In genomic region chr16:66903544-66904427, GRCh38 we compare ENCODE assay signal across 19 cellular contexts. TPM values are rescaled to one million over a fixed set of nuclear protein-coding genes. Genes with fewer than 3 reads are reported as not detected.
A peak's percentile ranks its signal among the peaks of the same experiment; 100 is the strongest.
DNase-seq lines count a peak whose midpoint lies in the region; ATAC-seq and TF ChIP-seq lines count a peak whose summit lies in the region.
"Had no signal": no experiment of that assay in that cellular context is flagged by ENCODE, and none has a peak within 500 bp of the region (broad histone marks: within the 10 kb centered on the region; RNA-seq: fewer than 3 reads in every experiment).

No MANE protein-coding gene starts in this region.

- H3K4me3 Mint-ChIP-seq in glutamatergic neuron (ENCODE audit: unreplicated experiment) = no peak overlapping the region
- no peak overlapping the region for H3K4me3 Mint-ChIP-seq in CD4-positive, alpha-beta memory T cell
- H3K4me3 Mint-ChIP-seq: activated naive CD4-positive, alpha-beta T cell treated with anti-CD3 and anti-CD28 coated beads, Interleukin-2, amount 50 U/mL, for 24 hours; endodermal cell; stimulated activated naive CD8-positive, alpha-beta T cell treated with anti-CD3 and anti-CD28 coated beads, Interleukin-15, Interleukin-2, amounts not matched to agents 100 ng/mL and 50 ng/mL, for 24 hours had no signal

- peaks cover 8% of the 10 kb centered on the region for H3K27me3 Mint-ChIP-seq in glutamatergic neuron (ENCODE audit: unreplicated experiment)
- no peaks in the 10 kb centered on the region for H3K27me3 Mint-ChIP-seq in CD4-positive, alpha-beta memory T cell
- H3K27me3 Mint-ChIP-seq: activated naive CD4-positive, alpha-beta T cell treated with anti-CD3 and anti-CD28 coated beads, Interleukin-2, amount 50 U/mL, for 24 hours; stimulated activated naive CD8-positive, alpha-beta T cell treated with anti-CD3 and anti-CD28 coated beads, Interleukin-15, Interleukin-2, amounts not matched to agents 100 ng/mL and 50 ng/mL, for 24 hours had no signal

- H3K4me3 ChIP-seq in ascending aorta (no peak overlapping the region), rectal smooth muscle tissue (ENCODE audit: low read length) (no peak overlapping the region), aorta (ENCODE audit: low read length in 2 of 2) (no peak overlapping the region)
- no peak overlapping the region for H3K4me3 ChIP-seq in CD4-positive, alpha-beta memory T cell (ENCODE audit: low read length in 2 of 2)
- H3K4me3 ChIP-seq: PC-9 had no signal

- no peak overlapping the region for H3K9ac ChIP-seq in rectal smooth muscle tissue (ENCODE audit: low read length)

- no peaks in the 10 kb centered on the region for H3K36me3 ChIP-seq in ascending aorta
- no peaks in the 10 kb centered on the region for H3K36me3 ChIP-seq in rectal smooth muscle tissue (ENCODE audit: control insufficient read depth, insufficient read depth, low read length)
- no peaks in the 10 kb centered on the region for H3K36me3 ChIP-seq in aorta (ENCODE audit: control insufficient read depth in 1 of 2, insufficient read depth in 2 of 2, low read length in 1 of 2)
- H3K36me3 ChIP-seq in CD4-positive, alpha-beta memory T cell (ENCODE audit: insufficient read depth, low read length) = no peaks in the 10 kb centered on the region

- H3K27ac Mint-ChIP-seq in glutamatergic neuron (ENCODE audit: unreplicated experiment) = no peak overlapping the region
- no peak overlapping the region for H3K27ac Mint-ChIP-seq in CD4-positive, alpha-beta memory T cell
- H3K27ac Mint-ChIP-seq: activated naive CD4-positive, alpha-beta T cell treated with anti-CD3 and anti-CD28 coated beads, Interleukin-2, amount 50 U/mL, for 24 hours; endodermal cell; stimulated activated naive CD8-positive, alpha-beta T cell treated with anti-CD3 and anti-CD28 coated beads, Interleukin-15, Interleukin-2, amounts not matched to agents 100 ng/mL and 50 ng/mL, for 24 hours had no signal

- 45 to 52% methylated on average over 11 of the region's 11 CpGs for WGBS in aorta, 2 donors

- H3K9me3 Mint-ChIP-seq in glutamatergic neuron (ENCODE audit: unreplicated experiment) = no peaks in the 10 kb centered on the region
- no peaks in the 10 kb centered on the region for H3K9me3 Mint-ChIP-seq in CD4-positive, alpha-beta memory T cell
- H3K9me3 Mint-ChIP-seq: activated naive CD4-positive, alpha-beta T cell treated with anti-CD3 and anti-CD28 coated beads, Interleukin-2, amount 50 U/mL, for 24 hours; endodermal cell; stimulated activated naive CD8-positive, alpha-beta T cell treated with anti-CD3 and anti-CD28 coated beads, Interleukin-15, Interleukin-2, amounts not matched to agents 100 ng/mL and 50 ng/mL, for 24 hours had no signal

- DNase-seq in ascending aorta (ENCODE audit: low spot score in 2 of 2) = no peak
- peak; percentile 89 for DNase-seq in left ventricle myocardium superior
- peak in 1 of 2 donors; percentile 81 for DNase-seq in aorta
- DNase-seq in amniotic stem cell (lab: John Stamatoyannopoulos, UW) = no peak
- DNase-seq in glutamatergic neuron = no peak
- no peak for DNase-seq in CD4-positive, alpha-beta memory T cell
- DNase-seq: activated CD4-positive, CD25-positive, alpha-beta regulatory T cell treated with anti-CD3 and anti-CD28 coated beads, Interleukin-2, amount 50 U/mL, for 72 hours; activated CD8-positive, alpha-beta memory T cell treated with anti-CD3 and anti-CD28 coated beads, Interleukin-2, amount 50 U/mL, for 4 hours; endodermal cell; NCI-H187 treated with DMSO at 0.1 percent for 48 hours; NCI-H524 treated with DMSO at 0.1 percent for 48 hours; PC-9; SW 1271 had no signal

- intact Hi-C loops in ascending aorta (cut with DNase I) = no loop called here
- intact Hi-C loops in left ventricle myocardium superior (cut with micrococcal nuclease) = no loop called here
- intact Hi-C loops in aorta (cut with DNase I) = loop anchor here in 1 of 2 donors (1.0 to 5.0 kb wide), 2 partner anchors 20 to 114 kb away; no protein-coding TSS in a partner anchor
- intact Hi-C loops in CD4-positive, alpha-beta memory T cell (cut with micrococcal nuclease) = no loop called here

- H3K4me1 ChIP-seq in ascending aorta = peaks cover 41 to 66% of the 10 kb centered on the region in 2 donors
- H3K4me1 ChIP-seq in rectal smooth muscle tissue (ENCODE audit: control insufficient read depth, insufficient read depth, low read length) = peaks cover 55% of the 10 kb centered on the region
- peaks cover 4% of the 10 kb centered on the region in 2 donors for H3K4me1 ChIP-seq in aorta (ENCODE audit: control insufficient read depth in 1 of 2, insufficient read depth in 2 of 2, low read length in 2 of 2)
- peaks cover 11% of the 10 kb centered on the region for H3K4me1 ChIP-seq in CD4-positive, alpha-beta memory T cell (ENCODE audit: insufficient read depth, low read length)

- CTCF ChIA-PET in CD4-positive, alpha-beta memory T cell (lab: Charles Lee; ENCODE audit: partially characterized antibody) = interaction anchor here (1.6 kb wide), 1 partner anchor 36 kb away, joined by 4 read pairs; no protein-coding TSS in a partner anchor

- TF ChIP-seq CTCF in ascending aorta (IDR thresholded peaks at IDR 0.05) (no peak), glutamatergic neuron (IDR thresholded peaks at IDR 0.05; ENCODE audit: partially characterized antibody, unreplicated experiment) (no peak)

- ATAC-seq in left ventricle myocardium superior (peak; percentile 65), aorta (ENCODE audit: low FRiP score) (no peak)

- H3K9me3 ChIP-seq in ascending aorta (no peaks in the 10 kb centered on the region), aorta (ENCODE audit: control insufficient read depth, low read length) (no peaks in the 10 kb centered on the region)
- H3K9me3 ChIP-seq in CD4-positive, alpha-beta memory T cell (ENCODE audit: control insufficient read depth in 1 of 2, low read length in 2 of 2) = no peaks in the 10 kb centered on the region

- POLR2A ChIA-PET in CD4-positive, alpha-beta memory T cell (lab: Charles Lee; ENCODE audit: partially characterized antibody) = no interaction called here

- H3K27ac ChIP-seq in ascending aorta (peak overlapping the region; percentile 90 to 92), rectal smooth muscle tissue (ENCODE audit: low read depth, low read length) (peak overlapping the region; percentile 94), aorta (ENCODE audit: low read depth in 1 of 2, low read length in 2 of 2) (peak overlapping the region; percentile 60 to 86)
- no peak overlapping the region for H3K27ac ChIP-seq in CD4-positive, alpha-beta memory T cell (ENCODE audit: low read depth, low read length)
- H3K27ac ChIP-seq: C4-2B, PC-9 had no signal

- no peaks in the 10 kb centered on the region for H3K27me3 ChIP-seq in ascending aorta
- H3K27me3 ChIP-seq in rectal smooth muscle tissue (ENCODE audit: control insufficient read depth, insufficient read depth, low read length) = no peaks in the 10 kb centered on the region
- no peaks in the 10 kb centered on the region for H3K27me3 ChIP-seq in aorta (ENCODE audit: control insufficient read depth in 1 of 2, insufficient read depth in 2 of 2, low read length in 1 of 2)
- no peaks in the 10 kb centered on the region for H3K27me3 ChIP-seq in CD4-positive, alpha-beta memory T cell (ENCODE audit: insufficient read depth, low read length)

- no peaks in the 10 kb centered on the region for H3K36me3 Mint-ChIP-seq in glutamatergic neuron (ENCODE audit: unreplicated experiment)
- H3K36me3 Mint-ChIP-seq in CD4-positive, alpha-beta memory T cell = no peaks in the 10 kb centered on the region
- H3K36me3 Mint-ChIP-seq: activated naive CD4-positive, alpha-beta T cell treated with anti-CD3 and anti-CD28 coated beads, Interleukin-2, amount 50 U/mL, for 24 hours had no signal

- H3K4me1 Mint-ChIP-seq in glutamatergic neuron (ENCODE audit: low read depth, unreplicated experiment) = peaks cover 22% of the 10 kb centered on the region
- H3K4me1 Mint-ChIP-seq in CD4-positive, alpha-beta memory T cell = peaks cover 5 to 10% (median 8%) of the 10 kb centered on the region in 4 donors

RNA-seq across cellular contexts. Expression of gene CDH16, which starts 14.9 kb away (rescaled TPM):
- total RNA-seq in ascending aorta (not detected), left ventricle myocardium superior (not detected), aorta (not detected), glutamatergic neuron (ENCODE audit: unreplicated experiment) (not detected)
- under 1 TPM in 1 of 2 donors, not detected in 1; 0.18 TPM for polyA plus RNA-seq in aorta
- total RNA-seq in CD4-positive, alpha-beta memory T cell = not detected
- not detected for polyA plus RNA-seq in CD4-positive, alpha-beta memory T cell
- total RNA-seq: Daoy, endodermal cell, frontal cortex, PC-9 had no signal

RNA-seq across cellular contexts. Expression of gene RRAD, which starts 21.5 kb away (rescaled TPM):
- total RNA-seq in ascending aorta (54.2 TPM), left ventricle myocardium superior (86.7 TPM), aorta (10 to 100 TPM; 23.6 to 30.1 TPM), glutamatergic neuron (ENCODE audit: unreplicated experiment) (1.1 TPM)
- 10 to 100 TPM; 16.2 to 35.2 TPM for polyA plus RNA-seq in aorta
- under 1 TPM; 0.29 to 0.58 TPM for total RNA-seq in CD4-positive, alpha-beta memory T cell
- polyA plus RNA-seq in CD4-positive, alpha-beta memory T cell = not detected

RNA-seq across cellular contexts. Expression of gene PDP2, which starts 23.5 kb away (rescaled TPM):
- 2.8 TPM for total RNA-seq in ascending aorta
- total RNA-seq in left ventricle myocardium superior = 2.2 TPM
- 10 to 100 TPM in 1 of 2 donors, 1 to 10 TPM in 1; 8.9 to 10.9 TPM for total RNA-seq in aorta
- 1 to 10 TPM; 2.1 to 2.5 TPM for polyA plus RNA-seq in aorta
- 18.3 TPM for total RNA-seq in glutamatergic neuron (ENCODE audit: unreplicated experiment)
- 10 to 100 TPM; 16.3 to 19.3 TPM for total RNA-seq in CD4-positive, alpha-beta memory T cell
- 1 to 10 TPM; 2.4 to 4.0 TPM for polyA plus RNA-seq in CD4-positive, alpha-beta memory T cell

RNA-seq across cellular contexts. Expression of gene CIAO2B, which starts 30.4 kb away (rescaled TPM):
- total RNA-seq in ascending aorta (255 TPM), left ventricle myocardium superior (114 TPM), aorta (10 to 100 TPM; 51.9 to 62.4 TPM), glutamatergic neuron (ENCODE audit: unreplicated experiment) (89.4 TPM)
- polyA plus RNA-seq in aorta = 100 to 1,000 TPM; 149 to 165 TPM
- total RNA-seq in CD4-positive, alpha-beta memory T cell = 10 to 100 TPM; 72.7 to 75.0 TPM
- polyA plus RNA-seq in CD4-positive, alpha-beta memory T cell = 100 to 1,000 TPM; 128 to 150 TPM

RNA-seq across cellular contexts. Expression of gene CES2, which starts 31.5 kb away (rescaled TPM):
- total RNA-seq in ascending aorta (40.0 TPM), left ventricle myocardium superior (103 TPM), aorta (10 to 100 TPM; 32.7 to 42.1 TPM), glutamatergic neuron (ENCODE audit: unreplicated experiment) (38.6 TPM)
- polyA plus RNA-seq in aorta = 10 to 100 TPM; 20.5 to 34.4 TPM
- 10 to 100 TPM; 46.5 to 51.0 TPM for total RNA-seq in CD4-positive, alpha-beta memory T cell
- 10 to 100 TPM; 25.4 to 30.4 TPM for polyA plus RNA-seq in CD4-positive, alpha-beta memory T cell

Comparison
In these comparisons a context has a peak if more than half of its experiments do, and no peak if none do; other contexts are left out.
1. RNA of gene RRAD, which starts 21.5 kb away (total RNA-seq): 86.7 TPM in left ventricle myocardium superior (single experiment), 54.2 TPM in ascending aorta (single experiment) and 23.6 to 30.1 TPM in aorta; 1.1 TPM in glutamatergic neuron (single experiment) and 0.29 to 0.58 TPM in CD4-positive, alpha-beta memory T cell; every median in the first group is over 10 times any median in the second.